Comparison of ENCODE assay signal across 8 cellular contexts in genomic region chr12:20576528-20576927, GRCh38.
"Had no signal": no experiment of that assay in that cellular context is flagged by ENCODE, and none has a peak within 500 bp of the region (broad histone marks: within the 10 kb centered on the region; RNA-seq: fewer than 3 reads in every experiment).

No MANE protein-coding gene starts in this region.

- FAIRE-seq: G401.6, GM12878, GM12891, GM12892, GM18507, GM19239 had no signal

- DNase-seq: GDM1, GF-D8 had no signal

- ATAC-seq: GM12878 had no signal

- H3K4me3 ChIP-seq: GM12878 had no signal
